In the genomic region with DNA sequence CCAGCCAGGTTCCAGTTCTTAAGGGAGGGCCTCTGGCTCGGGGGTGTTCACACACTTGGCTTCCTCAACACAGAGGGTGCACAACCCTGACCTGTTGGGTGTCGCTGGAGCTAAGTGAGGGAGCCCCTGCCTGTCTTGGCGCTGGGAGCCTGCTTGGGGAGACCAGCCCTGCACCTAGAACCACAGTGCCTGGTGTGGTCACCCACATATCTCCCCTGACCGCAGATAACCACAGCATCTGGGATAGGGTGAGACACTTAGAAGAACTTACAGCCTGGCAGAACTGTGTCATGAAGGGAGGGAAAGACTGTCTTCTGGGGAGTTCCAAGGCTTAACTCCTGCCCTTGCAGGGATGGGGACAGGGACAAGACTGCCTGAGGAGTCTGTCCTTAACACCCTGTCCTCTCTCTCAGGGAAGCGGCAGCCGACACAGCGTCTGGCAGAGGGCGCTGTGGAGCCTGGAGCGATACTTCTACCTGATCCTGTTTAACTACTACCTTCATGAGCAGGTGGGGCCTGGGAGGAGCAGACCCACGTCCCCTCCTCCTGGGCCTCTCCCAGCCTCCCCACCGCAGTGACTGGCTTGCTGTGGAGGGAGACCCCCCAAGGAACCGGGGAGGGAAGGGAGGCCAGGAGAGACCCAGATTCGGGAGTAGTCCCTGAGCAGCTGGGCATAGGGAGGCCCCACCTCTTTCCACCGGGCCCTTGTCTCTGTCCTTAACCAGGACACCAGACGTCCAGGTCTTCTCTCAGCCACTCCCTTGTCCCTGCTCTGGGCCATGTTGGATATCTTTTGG, we compare ENCODE assay signal across 9 cellular contexts.
A peak's percentile ranks its signal among the peaks of the same experiment; 100 is the strongest.
DNase-seq lines count a peak whose midpoint lies in the region; ATAC-seq and TF ChIP-seq lines count a peak whose summit lies in the region.
"Had no signal": no experiment of that assay in that cellular context is flagged by ENCODE, and none has a peak within 500 bp of the region (broad histone marks: within the 10 kb centered on the region; RNA-seq: fewer than 3 reads in every experiment).

No MANE protein-coding gene starts in this region.

- TF ChIP-seq CTCF in AG09309 (IDR thresholded peaks at IDR 0.05; ENCODE audit: control insufficient read depth, insufficient read depth, low read depth, low read length, missing control alignments) (peak; percentile 38), GM20000 (IDR thresholded peaks at IDR 0.05; ENCODE audit: extremely low read depth, missing control alignments) (peak; percentile 43)

- no peak for ATAC-seq in HG02973 (IDR thresholded peaks at IDR 0.05; ENCODE audit: unreplicated experiment)
- no peak for ATAC-seq in GM18870 (IDR thresholded peaks at IDR 0.05; ENCODE audit: unreplicated experiment)

- H3K4me3 ChIP-seq in AG09309 (ENCODE audit: control insufficient read depth, low read depth, low read length), result no peak overlapping the region

- DNase-seq in AG09309 (ENCODE audit: low read depth) (no peak), GM20000 (ENCODE audit: low spot score) (peak; percentile 46), iPS-NIHi7 (ENCODE audit: extremely low spot score) (peak; percentile 83), NCI-H446 (lab: John Stamatoyannopoulos, UW) (no peak)
- DNase-seq in activated CD4-positive, alpha-beta T cell treated with anti-CD3 and anti-CD28 coated beads, Interleukin-2, amount 50 U/mL, for 48 hours, result peak; percentile 42 to 45
- no peak for DNase-seq in NK-92 treated with Interleukin-12 subunit alpha and Interleukin-12 subunit beta, amount 100 ng/mL, for 24 hours (lab: John Stamatoyannopoulos, UW)
- DNase-seq: T-helper 9 cell had no signal

Comparison
In these comparisons a context has a peak if more than half of its experiments do, and no peak if none do; other contexts are left out.
1. DNase-seq: peak in GM20000 (single experiment), activated CD4-positive, alpha-beta T cell treated with anti-CD3 and anti-CD28 coated beads, Interleukin-2, amount 50 U/mL, for 48 hours (2 of 2) and iPS-NIHi7 (single experiment); none in AG09309 (single experiment), NK-92 treated with Interleukin-12 subunit alpha and Interleukin-12 subunit beta, amount 100 ng/mL, for 24 hours (single experiment) and NCI-H446 (0 of 2).